In the genomic region with DNA sequence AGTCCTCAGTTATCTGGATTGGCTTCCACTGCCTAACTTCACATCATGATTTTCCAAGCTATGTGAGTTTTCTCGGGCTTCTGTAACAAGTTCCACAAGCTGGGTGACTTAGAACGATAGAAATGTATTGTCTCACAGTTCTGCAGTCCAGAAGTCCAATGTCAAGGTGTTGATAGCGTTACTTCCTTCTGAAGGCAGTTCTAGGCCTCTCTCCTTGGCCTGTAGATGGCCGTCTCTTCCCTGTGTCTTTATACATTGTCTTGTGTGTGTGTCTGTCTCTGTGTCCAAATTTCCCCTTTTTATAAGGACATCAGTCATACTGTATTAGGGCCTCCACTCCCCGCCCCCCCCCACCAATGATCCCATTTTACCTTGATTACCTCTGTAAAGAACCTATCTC, we compare ENCODE assay signal across 35 cellular contexts.
"Had no signal": no experiment of that assay in that cellular context is flagged by ENCODE, and none has a peak within 500 bp of the region (broad histone marks: within the 10 kb centered on the region; RNA-seq: fewer than 3 reads in every experiment).

No MANE protein-coding gene starts in this region.

- H3K9me3 Mint-ChIP-seq: activated B cell treated with CpG ODN at 0.5 μM for 24 hours; activated CD8-positive, alpha-beta T cell treated with anti-CD3 and anti-CD28 coated beads for 36 hours; activated T-cell treated with anti-CD3 and anti-CD28 coated beads, Interleukin-2, amount 50 U/mL, for 4 hours; activated T-helper 17 cell treated with anti-CD3 and anti-CD28 coated beads, Interleukin-2, amount 50 U/mL, for 72 hours; effector memory CD8-positive, alpha-beta T cell; T-helper 2 cell treated with Interferon-gamma antibody and Interleukin-4, amounts not matched to agents 5 μg/mL and 100 μg/mL, for 36 hours had no signal

- H3K36me3 ChIP-seq: brain microvascular endothelial cell, esophagus squamous epithelium, gastroesophageal sphincter, WERI-Rb-1 had no signal

- H3K27ac ChIP-seq: brain microvascular endothelial cell, epithelial cell of prostate, esophagus squamous epithelium, gastroesophageal sphincter, WERI-Rb-1 had no signal

- H3K27me3 ChIP-seq: brain microvascular endothelial cell, esophagus squamous epithelium, gastroesophageal sphincter had no signal

- H3K4me1 Mint-ChIP-seq: activated T-helper 17 cell treated with anti-CD3 and anti-CD28 coated beads, Interleukin-2, amount 50 U/mL, for 72 hours had no signal

- H3K9me3 ChIP-seq: esophagus squamous epithelium, gastroesophageal sphincter had no signal

- H3K36me3 Mint-ChIP-seq: activated naive CD8-positive, alpha-beta T cell had no signal

- FAIRE-seq: astrocyte, bronchial epithelial cell, colon, endothelial cell of umbilical vein had no signal

- H3K27ac Mint-ChIP-seq: activated B cell treated with CpG ODN at 0.5 μM for 24 hours; activated CD8-positive, alpha-beta T cell treated with anti-CD3 and anti-CD28 coated beads for 36 hours; activated naive CD8-positive, alpha-beta T cell; activated T-helper 17 cell treated with anti-CD3 and anti-CD28 coated beads, Interleukin-2, amount 50 U/mL, for 72 hours; effector memory CD8-positive, alpha-beta T cell; T-helper 17 cell; T-helper 2 cell treated with Interferon-gamma antibody and Interleukin-4, amounts not matched to agents 5 μg/mL and 100 μg/mL, for 36 hours had no signal

- DNase-seq: activated B cell treated with CpG ODN at 0.5 μM for 24 hours; activated CD4-positive, alpha-beta T cell treated with anti-CD3 and anti-CD28 coated beads for 48 hours; activated CD4-positive, alpha-beta T cell treated with anti-CD3 and anti-CD28 coated beads, Interleukin-2, amount 50 U/mL, for 1 hour; activated CD4-positive, alpha-beta T cell treated with anti-CD3 and anti-CD28 coated beads, Interleukin-2, amount 50 U/mL, for 48 hours; activated CD8-positive, alpha-beta memory T cell treated with anti-CD3 and anti-CD28 coated beads for 24 hours; activated CD8-positive, alpha-beta T cell treated with anti-CD3 and anti-CD28 coated beads for 36 hours; activated effector memory CD4-positive, alpha-beta T cell treated with Interleukin-2 at 50 U/mL for 16 hours; activated gamma-delta T cell treated with Interleukin-2 at 50 U/mL for 16 hours; activated naive CD4-positive, alpha-beta T cell treated with anti-CD3 and anti-CD28 coated beads, Interleukin-2, amount 50 U/mL, for 16 hours; activated naive CD4-positive, alpha-beta T cell treated with Interleukin-2 at 50 U/mL for 16 hours; activated T-cell treated with anti-CD3 and anti-CD28 coated beads, Interleukin-2, amount 50 U/mL, for 4 hours; amniotic stem cell; anterior cingulate cortex; brain microvascular endothelial cell; caudate nucleus; cortex of kidney; dermis blood vessel endothelial cell; effector CD4-positive, alpha-beta T cell; effector memory CD8-positive, alpha-beta T cell; esophagus squamous epithelium; foreskin melanocyte; T-helper 1 cell; T-helper 17 cell; T1000; WERI-Rb-1 had no signal

- ATAC-seq: activated CD4-positive, CD25-positive, alpha-beta regulatory T cell treated with anti-CD3 and anti-CD28 coated beads, Interleukin-2, amount 50 U/mL, for 24 hours; activated CD8-positive, alpha-beta T cell treated with anti-CD3 and anti-CD28 coated beads for 36 hours; activated T-cell treated with anti-CD3 and anti-CD28 coated beads, Interleukin-2, amount 50 U/mL, for 4 hours; activated T-helper 17 cell treated with anti-CD3 and anti-CD28 coated beads, Interleukin-2, amount 50 U/mL, for 72 hours; effector memory CD8-positive, alpha-beta T cell; gastroesophageal sphincter; T-helper 17 cell had no signal

- H3K4me1 ChIP-seq: esophagus squamous epithelium had no signal

- H3K4me3 Mint-ChIP-seq: activated B cell treated with CpG ODN at 0.5 μM for 24 hours; activated CD8-positive, alpha-beta T cell treated with anti-CD3 and anti-CD28 coated beads for 36 hours; activated naive CD8-positive, alpha-beta T cell; activated T-cell treated with anti-CD3 and anti-CD28 coated beads, Interleukin-2, amount 50 U/mL, for 4 hours; activated T-helper 17 cell treated with anti-CD3 and anti-CD28 coated beads, Interleukin-2, amount 50 U/mL, for 72 hours; effector memory CD8-positive, alpha-beta T cell; T-helper 17 cell; T-helper 2 cell treated with Interferon-gamma antibody and Interleukin-4, amounts not matched to agents 5 μg/mL and 100 μg/mL, for 36 hours had no signal

- H3K4me3 ChIP-seq: esophagus squamous epithelium, gastroesophageal sphincter had no signal
